In the genomic region with DNA sequence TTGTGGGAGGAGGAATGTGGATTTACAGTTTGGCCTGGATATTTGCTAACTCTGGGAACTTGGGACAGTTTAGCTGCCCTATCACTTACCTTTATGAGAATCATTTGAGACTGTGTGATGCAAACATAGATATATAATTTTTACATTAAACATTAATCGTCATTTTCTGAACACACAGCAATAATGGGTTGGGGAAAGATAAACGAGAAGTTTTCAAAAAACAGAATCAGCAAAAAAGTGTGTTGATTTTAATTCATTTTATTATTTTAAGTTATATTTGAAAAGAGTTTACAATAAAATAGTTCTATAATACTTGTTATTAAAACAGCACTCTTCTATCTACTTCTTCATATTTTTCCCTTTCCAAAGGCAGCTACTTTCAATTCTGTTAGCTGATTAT, we compare ENCODE assay signal across 28 cellular contexts.
"Had no signal": no experiment of that assay in that cellular context is flagged by ENCODE, and none has a peak within 500 bp of the region (broad histone marks: within the 10 kb centered on the region; RNA-seq: fewer than 3 reads in every experiment).

No MANE protein-coding gene starts in this region.

- H3K27ac ChIP-seq: colonic mucosa, coronary artery, dorsolateral prefrontal cortex, epithelial cell of prostate, esophagus muscularis mucosa, esophagus squamous epithelium, foreskin keratinocyte, gastrocnemius medialis, gastroesophageal sphincter, heart left ventricle, heart right ventricle had no signal

- H3K9me3 ChIP-seq: colonic mucosa, esophagus muscularis mucosa, esophagus squamous epithelium, gastrocnemius medialis, gastroesophageal sphincter had no signal

- H3K27me3 Mint-ChIP-seq: dendritic cell treated with granulocyte-macrophage colony-stimulating factor and Interleukin-4, amounts not matched to agents 40 ng/mL and 50 ng/mL, for 4 days; effector memory CD8-positive, alpha-beta T cell had no signal

- H3K27ac Mint-ChIP-seq: dendritic cell treated with granulocyte-macrophage colony-stimulating factor and Interleukin-4, amounts not matched to agents 40 ng/mL and 50 ng/mL, for 4 days; effector memory CD8-positive, alpha-beta T cell had no signal

- ATAC-seq: effector memory CD8-positive, alpha-beta T cell; esophagus mucosa; foreskin keratinocyte; gastrocnemius medialis; gastroesophageal sphincter; heart left ventricle; heart right ventricle had no signal

- DNase-seq: colonic mucosa; cortex of kidney; dermis blood vessel endothelial cell; dorsolateral prefrontal cortex; effector CD4-positive, alpha-beta T cell; effector CD8-positive, alpha-beta T cell; effector memory CD4-positive, alpha-beta T cell; effector memory CD8-positive, alpha-beta T cell; erythroblast; esophagus squamous epithelium; foreskin fibroblast; foreskin keratinocyte; foreskin melanocyte; gastrocnemius medialis; glutamatergic neuron; head of caudate nucleus; heart left ventricle; heart right ventricle had no signal

- H3K27me3 ChIP-seq: colonic mucosa, dorsolateral prefrontal cortex, esophagus muscularis mucosa, esophagus squamous epithelium, foreskin keratinocyte, gastrocnemius medialis, gastroesophageal sphincter, heart left ventricle, heart right ventricle had no signal

- H3K4me3 Mint-ChIP-seq: dendritic cell treated with granulocyte-macrophage colony-stimulating factor and Interleukin-4, amounts not matched to agents 40 ng/mL and 50 ng/mL, for 4 days; effector memory CD8-positive, alpha-beta T cell had no signal

- H3K4me1 ChIP-seq: colonic mucosa, esophagus muscularis mucosa, esophagus squamous epithelium, gastrocnemius medialis, gastroesophageal sphincter, heart left ventricle, heart right ventricle had no signal

- FAIRE-seq: colon, endometrium, endothelial cell of umbilical vein, frontal cortex had no signal

- H3K4me3 ChIP-seq: colonic mucosa, coronary artery, dorsolateral prefrontal cortex, esophagus muscularis mucosa, esophagus squamous epithelium, gastrocnemius medialis, gastroesophageal sphincter, heart left ventricle, heart right ventricle had no signal

- H3K36me3 ChIP-seq: colonic mucosa, esophagus muscularis mucosa, esophagus squamous epithelium, gastrocnemius medialis, gastroesophageal sphincter, heart left ventricle, heart right ventricle had no signal
